Comparison of ENCODE assay signal across 9 cellular contexts in genomic region chr5:148970228-148970627, GRCh38.
DNase-seq lines count a peak whose midpoint lies in the region; ATAC-seq and TF ChIP-seq lines count a peak whose summit lies in the region.
"Had no signal": no experiment of that assay in that cellular context is flagged by ENCODE, and none has a peak within 500 bp of the region (broad histone marks: within the 10 kb centered on the region; RNA-seq: fewer than 3 reads in every experiment).

No MANE protein-coding gene starts in this region.

- no peak for TF ChIP-seq POLR2A in body of pancreas (IDR thresholded peaks at IDR 0.05)
- no peak for TF ChIP-seq POLR2A in suprapubic skin (IDR thresholded peaks at IDR 0.05)

- no peak for TF ChIP-seq EP300 in suprapubic skin (IDR thresholded peaks at IDR 0.05)

- DNase-seq in NCI-H1092 (lab: John Stamatoyannopoulos, UW), result peak; percentile 11
- DNase-seq in body of pancreas, result peak; percentile 35 to 69 (median 64)
- peak; percentile 39 for DNase-seq in iPS-NIHi11 (ENCODE audit: low spot score)
- DNase-seq in suprapubic skin (ENCODE audit: low spot score in 2 of 2), result no peak
- DNase-seq in activated T-cell treated with anti-CD3 and anti-CD28 coated beads for 4 hours, result no peak
- DNase-seq in SW480 (ENCODE audit: low spot score), result no peak
- no peak for DNase-seq in effector memory CD4-positive, alpha-beta T cell
- DNase-seq: kidney, NCI-H510A had no signal

- no peaks in the 10 kb centered on the region for H3K36me3 ChIP-seq in body of pancreas (replicated peaks in 1 of 2; ENCODE audit: insufficient read depth in 1 of 2, low read depth in 2 of 2)
- no peaks in the 10 kb centered on the region for H3K36me3 ChIP-seq in suprapubic skin
- no peaks in the 10 kb centered on the region for H3K36me3 ChIP-seq in effector memory CD4-positive, alpha-beta T cell (ENCODE audit: control insufficient read depth, insufficient read depth, low read length)

- H3K4me1 ChIP-seq in body of pancreas (peaks cover 10% of the 10 kb centered on the region), suprapubic skin (peaks cover 96% of the 10 kb centered on the region)
- no peaks in the 10 kb centered on the region for H3K4me1 ChIP-seq in effector memory CD4-positive, alpha-beta T cell (ENCODE audit: control insufficient read depth, insufficient read depth, low read length, poor library complexity, severe bottlenecking)

- no peak for TF ChIP-seq CTCF in body of pancreas (IDR thresholded peaks at IDR 0.05)
- no peak for TF ChIP-seq CTCF in suprapubic skin (IDR thresholded peaks at IDR 0.05)

- H3K4me3 ChIP-seq in body of pancreas, result no peak overlapping the region
- H3K4me3 ChIP-seq in suprapubic skin, result no peak overlapping the region
- no peak overlapping the region for H3K4me3 ChIP-seq in effector memory CD4-positive, alpha-beta T cell (ENCODE audit: insufficient read depth, low read depth, low read length, poor library complexity, severe bottlenecking)

- H3K27me3 ChIP-seq in body of pancreas (no peaks in the 10 kb centered on the region), suprapubic skin (no peaks in the 10 kb centered on the region)
- no peaks in the 10 kb centered on the region for H3K27me3 ChIP-seq in effector memory CD4-positive, alpha-beta T cell (replicated peaks; ENCODE audit: control insufficient read depth, insufficient read depth, low read length, poor library complexity, severe bottlenecking)

- no peaks in the 10 kb centered on the region for H3K9me3 ChIP-seq in body of pancreas
- no peaks in the 10 kb centered on the region for H3K9me3 ChIP-seq in suprapubic skin
- H3K9me3 ChIP-seq in effector memory CD4-positive, alpha-beta T cell (ENCODE audit: control insufficient read depth, low read length), result no peaks in the 10 kb centered on the region

- peak overlapping the region in 2 of 4 donors; percentile 49 to 53 for H3K27ac ChIP-seq in body of pancreas
- H3K27ac ChIP-seq in suprapubic skin, result peak overlapping the region; percentile 92
- no peak overlapping the region for H3K27ac ChIP-seq in effector memory CD4-positive, alpha-beta T cell (ENCODE audit: insufficient read depth, low read length, poor library complexity, severe bottlenecking)

- ATAC-seq in body of pancreas, result no peak

- WGBS in body of pancreas, 2 donors, result 11 to 14% methylated on average over 2 of the region's 2 CpGs
- WGBS in suprapubic skin, result 25% methylated on average over 2 of the region's 2 CpGs

- intact Hi-C loops in body of pancreas (cut with DNase I), result no loop called here

Comparison
In these comparisons a context has a peak if more than half of its experiments do, and no peak if none do; other contexts are left out.
1. DNase-seq: peak in NCI-H1092 (single experiment), body of pancreas (4 of 4) and iPS-NIHi11 (single experiment); none in suprapubic skin (0 of 2), activated T-cell treated with anti-CD3 and anti-CD28 coated beads for 4 hours (single experiment), SW480 (single experiment) and effector memory CD4-positive, alpha-beta T cell (0 of 3).